Comparison of ENCODE assay signal across 9 cellular contexts in genomic region chr12:98939350-98939749, GRCh38.
DNase-seq lines count a peak whose midpoint lies in the region; ATAC-seq, FAIRE-seq and TF ChIP-seq lines count a peak whose summit lies in the region.
"Had no signal": no experiment of that assay in that cellular context is flagged by ENCODE, and none has a peak within 500 bp of the region (broad histone marks: within the 10 kb centered on the region; RNA-seq: fewer than 3 reads in every experiment).

No MANE protein-coding gene starts in this region.

- H3K4me1 ChIP-seq in heart right ventricle (no peaks in the 10 kb centered on the region), right atrium auricular region (no peaks in the 10 kb centered on the region), RWPE2 (ENCODE audit: insufficient read depth, poor library complexity, severe bottlenecking) (no peaks in the 10 kb centered on the region)

- H3K27ac ChIP-seq in heart right ventricle, result no peak overlapping the region
- no peak overlapping the region for H3K27ac ChIP-seq in right atrium auricular region
- no peak overlapping the region for H3K27ac ChIP-seq in RWPE2 (ENCODE audit: poor library complexity, severe bottlenecking)

- no peak overlapping the region for H3K27ac Mint-ChIP-seq in type B pancreatic cell

- H3K4me3 Mint-ChIP-seq in type B pancreatic cell, result no peak overlapping the region

- WGBS in heart right ventricle, 2 donors, result 28 to 30% methylated on average over 2 of the region's 2 CpGs

- FAIRE-seq in frontal cortex (lab: Jason Lieb, UNC), result peak; percentile 61

- no peaks in the 10 kb centered on the region for H3K36me3 Mint-ChIP-seq in type B pancreatic cell

- intact Hi-C loops in heart right ventricle (cut with DNase I), result loop anchor here in 1 of 10 donors (10.0 kb wide), 1 partner anchor 245 kb away; no protein-coding TSS in a partner anchor

- H3K27me3 ChIP-seq in heart right ventricle (peaks cover 0 to 9% (median 0%) of the 10 kb centered on the region in 7 donors), right atrium auricular region (no peaks in the 10 kb centered on the region), RWPE2 (ENCODE audit: insufficient read depth, poor library complexity, severe bottlenecking) (no peaks in the 10 kb centered on the region)

- peaks cover 12% of the 10 kb centered on the region for H3K27me3 Mint-ChIP-seq in type B pancreatic cell

- DNase-seq in heart right ventricle (no peak), right atrium auricular region (ENCODE audit: low spot score) (no peak), RWPE2 (ENCODE audit: low spot score) (no peak), frontal cortex (ENCODE audit: low spot score in 2 of 2) (no peak), type B pancreatic cell (ENCODE audit: extremely low spot score, unreplicated experiment) (no peak), COR-L47 (lab: John Stamatoyannopoulos, UW) (no peak), NCI-H1048 (lab: John Stamatoyannopoulos, UW) (no peak)
- DNase-seq in NK-92 treated with Interleukin-12 subunit alpha and Interleukin-12 subunit beta, amount 100 ng/mL, for 24 hours (lab: John Stamatoyannopoulos, UW), result no peak
- DNase-seq: central memory CD4-positive, alpha-beta T cell had no signal

- peaks cover 0 to 13% (median 0%) of the 10 kb centered on the region in 11 donors for H3K9me3 ChIP-seq in heart right ventricle
- no peaks in the 10 kb centered on the region for H3K9me3 ChIP-seq in right atrium auricular region
- no peaks in the 10 kb centered on the region for H3K9me3 ChIP-seq in RWPE2 (ENCODE audit: severe bottlenecking)

- no peaks in the 10 kb centered on the region for H3K4me1 Mint-ChIP-seq in type B pancreatic cell (ENCODE audit: unreplicated experiment)

- TF ChIP-seq CTCF in heart right ventricle (IDR thresholded peaks at IDR 0.05) (peak in 7 of 9 donors; percentile 15 to 47 (median 28)), right atrium auricular region (IDR thresholded peaks at IDR 0.05) (peak in 1 of 2 donors; percentile 50), RWPE2 (IDR thresholded peaks at IDR 0.05; ENCODE audit: poor library complexity, severe bottlenecking) (peak; percentile 36), type B pancreatic cell (conservative IDR thresholded peaks at IDR 0.05) (peak; percentile 70)

- no peaks in the 10 kb centered on the region for H3K36me3 ChIP-seq in heart right ventricle
- no peaks in the 10 kb centered on the region for H3K36me3 ChIP-seq in right atrium auricular region
- no peaks in the 10 kb centered on the region for H3K36me3 ChIP-seq in RWPE2 (ENCODE audit: low read depth)

- no peaks in the 10 kb centered on the region for H3K9me3 Mint-ChIP-seq in type B pancreatic cell

- no peak overlapping the region for H3K4me3 ChIP-seq in heart right ventricle
- H3K4me3 ChIP-seq in right atrium auricular region, result no peak overlapping the region
- no peak overlapping the region for H3K4me3 ChIP-seq in RWPE2 (ENCODE audit: severe bottlenecking)

- no peak for ATAC-seq in heart right ventricle
- ATAC-seq in RWPE2 (ENCODE audit: low read depth), result no peak
